Comparison of ENCODE assay signal across 9 cellular contexts in the genomic region with DNA sequence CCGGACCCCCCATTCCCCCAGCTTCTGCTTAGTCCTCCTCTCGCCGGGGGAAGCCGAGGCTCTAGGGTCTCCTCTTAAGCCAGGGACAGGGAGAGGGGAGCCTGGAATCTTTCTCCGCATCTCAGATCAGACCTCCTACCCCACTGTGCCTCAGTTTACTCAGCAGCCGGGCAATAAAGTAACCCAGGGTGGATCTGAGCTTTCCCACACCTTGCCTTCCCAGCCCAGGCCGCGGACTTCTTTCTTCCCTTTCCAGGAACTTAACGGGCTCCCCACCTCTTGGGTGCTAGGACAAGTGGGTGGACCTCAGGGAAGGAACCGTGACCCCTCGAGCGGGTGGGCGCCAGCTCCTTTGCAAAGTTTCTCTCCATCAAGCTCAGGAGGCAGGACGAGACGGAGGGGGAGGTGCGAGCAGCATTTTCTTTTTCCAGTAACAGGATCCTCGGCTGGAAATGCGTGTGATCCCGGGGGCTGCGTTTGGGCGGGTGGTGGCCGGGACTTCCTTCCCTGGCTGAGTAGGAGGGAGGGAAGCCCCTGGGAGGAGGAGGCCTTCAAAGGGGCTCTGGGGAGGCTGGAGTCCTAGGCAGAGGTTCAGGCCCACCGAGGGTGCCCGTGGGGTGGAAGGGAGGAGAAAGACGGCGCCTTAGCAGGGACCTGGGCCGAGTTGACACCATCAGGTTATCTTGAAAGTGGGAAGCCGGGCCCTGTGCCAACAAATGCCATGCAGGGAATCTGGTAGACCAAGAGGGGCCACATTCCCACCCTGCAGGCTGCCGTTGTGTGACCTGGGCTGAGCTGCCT. TPM values are rescaled to one million over a fixed set of nuclear protein-coding genes. Genes with fewer than 3 reads are reported as not detected.
A peak's percentile ranks its signal among the peaks of the same experiment; 100 is the strongest.
DNase-seq lines count a peak whose midpoint lies in the region; ATAC-seq and TF ChIP-seq lines count a peak whose summit lies in the region.
"Had no signal": no experiment of that assay in that cellular context is flagged by ENCODE, and none has a peak within 500 bp of the region (broad histone marks: within the 10 kb centered on the region; RNA-seq: fewer than 3 reads in every experiment).

No MANE protein-coding gene starts in this region.

- TF ChIP-seq CTCF in GM23338 (conservative IDR thresholded peaks at IDR 0.05; ENCODE audit: low read depth in 2 of 2) (no peak), heart left ventricle (IDR thresholded peaks at IDR 0.05) (no peak), retinal pigment epithelial cell (conservative IDR thresholded peaks at IDR 0.05; ENCODE audit: low read depth, low read length) (no peak)

- peaks cover 27% of the 10 kb centered on the region for H4K20me1 ChIP-seq in GM23338 (replicated peaks; ENCODE audit: insufficient read depth)

- H3K4me1 Mint-ChIP-seq in GM23338: peaks cover 60% of the 10 kb centered on the region

- 2 to 9% (median 3%) methylated on average over 26 to 29 of the region's 29 CpGs for WGBS in heart left ventricle, 4 donors

- H3K27me3 ChIP-seq in GM23338 (ENCODE audit: insufficient read depth) (peaks cover 7% of the 10 kb centered on the region; the same call in 1 of the 2 replicates), heart left ventricle (peaks cover 0 to 25% (median 0%) of the 10 kb centered on the region in 9 donors)

- no peak overlapping the region for H2AFZ ChIP-seq in GM23338

- no peaks in the 10 kb centered on the region for H3K36me3 Mint-ChIP-seq in GM23338 (ENCODE audit: low read depth)

- H3K4me3 ChIP-seq in GM23338 (peak overlapping the region; percentile 81), heart left ventricle (peak overlapping the region; percentile 43 to 92 (median 74)), retinal pigment epithelial cell (ENCODE audit: low read length) (peak overlapping the region; percentile 68)

- ATAC-seq in GM23338 (peak; percentile 3; the same call in 2 of the 3 replicates), heart left ventricle (peak; percentile 4 to 68 (median 30)), GM18873 (IDR thresholded peaks at IDR 0.05; ENCODE audit: low FRiP score, unreplicated experiment) (no peak)

- peaks cover 8% of the 10 kb centered on the region; the same call in 1 of the 2 replicates for H3F3A ChIP-seq in GM23338 (replicated peaks; ENCODE audit: low read depth)

- H3K4me3 Mint-ChIP-seq in GM23338: peak overlapping the region; percentile 85

- no peak overlapping the region for H3K27ac ChIP-seq in GM23338 (ENCODE audit: low read depth)
- H3K27ac ChIP-seq in heart left ventricle: peak overlapping the region; percentile 73 to 97 (median 88)

- peak in 1 of 2 donors; percentile 10 for TF ChIP-seq POLR2A in heart left ventricle (IDR thresholded peaks at IDR 0.05)

- H3K27me3 Mint-ChIP-seq in GM23338 (ENCODE audit: insufficient read depth, low read depth, poor library complexity): peaks cover 22% of the 10 kb centered on the region

- no peaks in the 10 kb centered on the region for H3K36me3 ChIP-seq in GM23338 (ENCODE audit: insufficient read depth)
- H3K36me3 ChIP-seq in heart left ventricle: peaks cover 0 to 4% (median 0%) of the 10 kb centered on the region in 9 donors

- H3K4me1 ChIP-seq in GM23338 (ENCODE audit: insufficient read depth) (peaks cover 30% of the 10 kb centered on the region), heart left ventricle (peaks cover 7 to 82% (median 63%) of the 10 kb centered on the region in 12 donors)

- H3K9me2 ChIP-seq in GM23338 (ENCODE audit: insufficient read depth): no peaks in the 10 kb centered on the region

- peaks cover 26% of the 10 kb centered on the region for H3K79me2 ChIP-seq in GM23338 (replicated peaks; ENCODE audit: insufficient read depth)

- H3K4me2 ChIP-seq in GM23338: peak overlapping the region; percentile 98

- no peaks in the 10 kb centered on the region; the same call in 2 of the 3 replicates for H3K9me3 Mint-ChIP-seq in GM23338

- intact Hi-C loops in heart left ventricle (cut with DNase I): no loop called here

- DNase-seq in GM23338 (ENCODE audit: low spot score): peak; percentile 74
- peak; percentile 39 for DNase-seq in UCSD-AML1 (lab: John Stamatoyannopoulos, UW; ENCODE audit: unreplicated experiment)
- DNase-seq in heart left ventricle: peak in 4 of 5 donors; percentile 64 to 83 (median 74)
- no peak for DNase-seq in retinal pigment epithelial cell (ENCODE audit: low read depth)
- DNase-seq in NCI-H345 treated with DMSO at 0.1 percent for 48 hours (lab: John Stamatoyannopoulos, UW; ENCODE audit: unreplicated experiment): no peak
- DNase-seq in NCI-H1694 (lab: John Stamatoyannopoulos, UW): no peak
- no peak for DNase-seq in GM03348 (ENCODE audit: low spot score)
- DNase-seq: stimulated activated CD4-positive, alpha-beta T cell treated with anti-CD3 and anti-CD28 coated beads, Interleukin-12 subunit alpha, Interleukin-12 subunit beta, amount 100 ng/mL, for 4 hours had no signal

- H3K27ac Mint-ChIP-seq in GM23338: no peak overlapping the region

- H3K9me3 ChIP-seq in heart left ventricle: no peaks in the 10 kb centered on the region

TF ChIP-seq in GM23338, 12 proteins besides CTCF, POLR2A, EP300 and RAD21 (continues in another document):
- TF ChIP-seq, protein P1, sequence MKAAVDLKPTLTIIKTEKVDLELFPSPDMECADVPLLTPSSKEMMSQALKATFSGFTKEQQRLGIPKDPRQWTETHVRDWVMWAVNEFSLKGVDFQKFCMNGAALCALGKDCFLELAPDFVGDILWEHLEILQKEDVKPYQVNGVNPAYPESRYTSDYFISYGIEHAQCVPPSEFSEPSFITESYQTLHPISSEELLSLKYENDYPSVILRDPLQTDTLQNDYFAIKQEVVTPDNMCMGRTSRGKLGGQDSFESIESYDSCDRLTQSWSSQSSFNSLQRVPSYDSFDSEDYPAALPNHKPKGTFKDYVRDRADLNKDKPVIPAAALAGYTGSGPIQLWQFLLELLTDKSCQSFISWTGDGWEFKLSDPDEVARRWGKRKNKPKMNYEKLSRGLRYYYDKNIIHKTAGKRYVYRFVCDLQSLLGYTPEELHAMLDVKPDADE (IDR thresholded peaks at IDR 0.05): no peak
- TF ChIP-seq EZH2phosphoT487 (IDR thresholded peaks at IDR 0.05; ENCODE audit: unreplicated experiment) (no peak), CREB1 (CRISPR knock-in tag; IDR thresholded peaks at IDR 0.05; ENCODE audit: low read depth) (no peak), JUNB (IDR thresholded peaks at IDR 0.05; ENCODE audit: unreplicated experiment) (no peak), NANOG (IDR thresholded peaks at IDR 0.05; ENCODE audit: borderline replicate concordance) (no peak), EZH2 (IDR thresholded peaks at IDR 0.05; ENCODE audit: low read depth, unreplicated experiment) (no peak), POLR2AphosphoS5 (IDR thresholded peaks at IDR 0.05; ENCODE audit: low read depth) (no peak), STAT1 (IDR thresholded peaks at IDR 0.05; ENCODE audit: unreplicated experiment) (no peak), ZNF331 (CRISPR knock-in tag; IDR thresholded peaks at IDR 0.05; ENCODE audit: low read depth) (no peak), ZNF114 (CRISPR knock-in tag; IDR thresholded peaks at IDR 0.05) (no peak)
- TF ChIP-seq, protein P2, sequence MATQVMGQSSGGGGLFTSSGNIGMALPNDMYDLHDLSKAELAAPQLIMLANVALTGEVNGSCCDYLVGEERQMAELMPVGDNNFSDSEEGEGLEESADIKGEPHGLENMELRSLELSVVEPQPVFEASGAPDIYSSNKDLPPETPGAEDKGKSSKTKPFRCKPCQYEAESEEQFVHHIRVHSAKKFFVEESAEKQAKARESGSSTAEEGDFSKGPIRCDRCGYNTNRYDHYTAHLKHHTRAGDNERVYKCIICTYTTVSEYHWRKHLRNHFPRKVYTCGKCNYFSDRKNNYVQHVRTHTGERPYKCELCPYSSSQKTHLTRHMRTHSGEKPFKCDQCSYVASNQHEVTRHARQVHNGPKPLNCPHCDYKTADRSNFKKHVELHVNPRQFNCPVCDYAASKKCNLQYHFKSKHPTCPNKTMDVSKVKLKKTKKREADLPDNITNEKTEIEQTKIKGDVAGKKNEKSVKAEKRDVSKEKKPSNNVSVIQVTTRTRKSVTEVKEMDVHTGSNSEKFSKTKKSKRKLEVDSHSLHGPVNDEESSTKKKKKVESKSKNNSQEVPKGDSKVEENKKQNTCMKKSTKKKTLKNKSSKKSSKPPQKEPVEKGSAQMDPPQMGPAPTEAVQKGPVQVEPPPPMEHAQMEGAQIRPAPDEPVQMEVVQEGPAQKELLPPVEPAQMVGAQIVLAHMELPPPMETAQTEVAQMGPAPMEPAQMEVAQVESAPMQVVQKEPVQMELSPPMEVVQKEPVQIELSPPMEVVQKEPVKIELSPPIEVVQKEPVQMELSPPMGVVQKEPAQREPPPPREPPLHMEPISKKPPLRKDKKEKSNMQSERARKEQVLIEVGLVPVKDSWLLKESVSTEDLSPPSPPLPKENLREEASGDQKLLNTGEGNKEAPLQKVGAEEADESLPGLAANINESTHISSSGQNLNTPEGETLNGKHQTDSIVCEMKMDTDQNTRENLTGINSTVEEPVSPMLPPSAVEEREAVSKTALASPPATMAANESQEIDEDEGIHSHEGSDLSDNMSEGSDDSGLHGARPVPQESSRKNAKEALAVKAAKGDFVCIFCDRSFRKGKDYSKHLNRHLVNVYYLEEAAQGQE (IDR thresholded peaks at IDR 0.05; ENCODE audit: unreplicated experiment): no peak

RNA-seq across cellular contexts. Expression of a gene that starts 0.8 kb away (rescaled TPM):
- total RNA-seq in GM23338 (2014; rRNA removed; shearing (Covaris generic)): 35.1 and 42.8 TPM in 2 replicates
- polyA plus RNA-seq in GM23338 (2016; fragmentation: Nextera tagmentation; extraction: Ambion mirVana): 8.9 and 11.4 TPM in 2 replicates
- 100 to 1,000 TPM in 1 of 9 donors, 10 to 100 TPM in 8; 45.0 to 103 (median 54.2) TPM for total RNA-seq in heart left ventricle
- 10 to 100 TPM; 30.9 to 40.4 TPM for polyA plus RNA-seq in heart left ventricle

Comparison
In these comparisons a context has a peak if more than half of its experiments do, and no peak if none do; other contexts are left out.
1. DNase-seq: peak in GM23338 (single experiment), UCSD-AML1 (single experiment) and heart left ventricle (4 of 5); none in retinal pigment epithelial cell (single experiment), NCI-H345 treated with DMSO at 0.1 percent for 48 hours (single experiment), NCI-H1694 (single experiment) and GM03348 (single experiment).
2. Peak in every context shown above with its lines, with median percentiles within 50 percentile points of each other: H3K4me3 ChIP-seq.